Comparison of ENCODE assay signal across 28 cellular contexts in the genomic region with DNA sequence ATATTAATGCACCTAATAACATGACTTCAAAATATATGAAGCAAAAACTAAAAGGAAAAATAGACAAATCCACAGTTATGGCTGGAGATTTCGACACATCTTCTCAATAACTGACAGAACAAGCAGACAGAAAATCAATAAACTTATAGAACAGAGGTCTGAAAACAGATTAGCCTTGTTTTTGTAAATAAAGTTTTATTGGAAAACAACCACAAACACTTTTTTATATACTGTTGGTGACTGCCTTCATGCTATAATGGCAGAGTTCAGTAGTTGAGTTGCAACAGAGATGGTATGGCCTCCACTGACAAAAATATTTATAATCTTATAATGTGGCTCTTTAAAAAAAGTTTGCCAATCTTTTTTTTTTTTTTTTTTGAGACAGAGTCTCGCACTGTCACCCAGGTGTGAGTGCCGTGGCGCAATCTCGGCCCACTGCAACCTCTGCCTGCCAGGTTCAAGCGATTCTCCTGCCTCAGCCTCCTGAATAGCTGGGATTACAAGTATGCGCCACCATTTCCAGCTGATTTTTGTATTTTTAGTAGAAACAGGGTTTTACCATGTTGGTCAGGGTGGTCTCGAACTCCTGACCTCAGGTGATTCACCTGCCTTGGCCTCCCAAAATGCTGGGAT. TPM values are rescaled to one million over a fixed set of nuclear protein-coding genes. Genes with fewer than 3 reads are reported as not detected.
"Had no signal": no experiment of that assay in that cellular context is flagged by ENCODE, and none has a peak within 500 bp of the region (broad histone marks: within the 10 kb centered on the region; RNA-seq: fewer than 3 reads in every experiment).

No MANE protein-coding gene starts in this region.

- DNase-seq: colonic mucosa; cortex of kidney; effector CD8-positive, alpha-beta T cell; effector memory CD8-positive, alpha-beta T cell; endodermal cell; erythroblast; esophagus squamous epithelium; foreskin fibroblast; foreskin melanocyte; gastrocnemius medialis; glutamatergic neuron; head of caudate nucleus; heart right ventricle; hippocampal formation; left cardiac atrium; left lung; left ventricle myocardium superior; lower lobe of right lung; mesenchymal stem cell; mucosa of descending colon; naive B cell had no signal

- H3K4me3 ChIP-seq: colonic mucosa, esophagus squamous epithelium, gastrocnemius medialis, heart right ventricle, left lung, lower lobe of right lung, mucosa of descending colon had no signal

- ATAC-seq: effector memory CD8-positive, alpha-beta T cell; esophagus mucosa; gastrocnemius medialis; heart right ventricle; left cardiac atrium; left lung; left ventricle myocardium superior; lower lobe of right lung; mucosa of descending colon had no signal

- H3K4me3 Mint-ChIP-seq: dendritic cell treated with granulocyte-macrophage colony-stimulating factor and Interleukin-4, amounts not matched to agents 40 ng/mL and 50 ng/mL, for 4 days; effector memory CD8-positive, alpha-beta T cell; endodermal cell; mesothelial cell of epicardium; naive B cell had no signal

- FAIRE-seq: islet of Langerhans, keratinocyte had no signal

- H3K4me1 ChIP-seq: colonic mucosa had no signal

- H3K9me3 ChIP-seq: colonic mucosa, gastrocnemius medialis, lower lobe of right lung had no signal

- H3K4me1 Mint-ChIP-seq: naive B cell had no signal

- H3K27ac Mint-ChIP-seq: dendritic cell treated with granulocyte-macrophage colony-stimulating factor and Interleukin-4, amounts not matched to agents 40 ng/mL and 50 ng/mL, for 4 days; effector memory CD8-positive, alpha-beta T cell; endodermal cell; mesothelial cell of epicardium; naive B cell had no signal

- H3K27me3 ChIP-seq: colonic mucosa, gastrocnemius medialis, heart right ventricle, left lung had no signal

- H3K27ac ChIP-seq: colonic mucosa, epithelial cell of prostate, esophagus squamous epithelium, gastrocnemius medialis, heart right ventricle, left lung, lower lobe of right lung had no signal

- H3K36me3 ChIP-seq: colonic mucosa, esophagus squamous epithelium, gastrocnemius medialis, heart right ventricle, left lung, lower lobe of right lung had no signal

RNA-seq across cellular contexts. Expression of a gene that starts 52.2 kb away (rescaled TPM):
- total RNA-seq: myocyte had no signal
- polyA plus RNA-seq: keratinocyte had no signal
